Comparison of ENCODE assay signal across 9 cellular contexts in the genomic region with DNA sequence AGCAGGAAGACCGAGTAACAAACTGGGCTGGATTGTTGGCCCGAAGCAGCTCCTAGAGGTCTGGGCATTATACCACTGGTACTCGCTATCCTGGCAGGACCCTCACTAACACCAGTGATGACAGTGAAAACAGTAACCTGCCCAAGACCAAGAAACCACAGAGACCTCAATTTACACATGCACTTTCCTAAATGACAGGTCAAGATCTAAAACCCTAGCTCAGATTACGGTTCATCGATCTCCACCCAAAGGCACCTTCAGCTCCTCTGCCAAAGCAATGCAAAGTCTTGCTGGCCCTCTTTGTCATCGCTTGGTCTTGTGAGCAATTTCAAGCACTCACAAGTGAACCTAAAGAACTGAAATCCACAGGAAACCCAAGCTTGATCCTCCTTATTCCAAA. TPM values are rescaled to one million over a fixed set of nuclear protein-coding genes. Genes with fewer than 3 reads are reported as not detected.
A peak's percentile ranks its signal among the peaks of the same experiment; 100 is the strongest.
DNase-seq lines count a peak whose midpoint lies in the region; ATAC-seq and TF ChIP-seq lines count a peak whose summit lies in the region.
"Had no signal": no experiment of that assay in that cellular context is flagged by ENCODE, and none has a peak within 500 bp of the region (broad histone marks: within the 10 kb centered on the region; RNA-seq: fewer than 3 reads in every experiment).

No MANE protein-coding gene starts in this region.

- TF ChIP-seq CTCF in RWPE2 (IDR thresholded peaks at IDR 0.05; ENCODE audit: poor library complexity, severe bottlenecking): no peak
- TF ChIP-seq CTCF in progenitor cell of endocrine pancreas (IDR thresholded peaks at IDR 0.05; ENCODE audit: unreplicated experiment): no peak

- no peaks in the 10 kb centered on the region for H3K9me3 Mint-ChIP-seq in progenitor cell of endocrine pancreas (ENCODE audit: low read depth)

- DNase-seq in RWPE2 (ENCODE audit: low spot score) (no peak), epithelial cell of prostate (ENCODE audit: low read depth, low spot score) (no peak), progenitor cell of endocrine pancreas (ENCODE audit: low spot score, unreplicated experiment) (no peak), NCI-H128 (lab: John Stamatoyannopoulos, UW; ENCODE audit: unreplicated experiment) (no peak), NCI-H187 (lab: John Stamatoyannopoulos, UW) (no peak), sciatic nerve (ENCODE audit: low spot score) (no peak), GM19238 (ENCODE audit: insufficient read length, low spot score) (no peak)
- DNase-seq: NCI-H1105 treated with DMSO at 0.1 percent for 48 hours had no signal

- H3K9ac ChIP-seq in ES-I3 (ENCODE audit: low read depth, low read length): peak overlapping the region; percentile 21; the same call in 1 of the 2 replicates

- ATAC-seq in RWPE2 (ENCODE audit: low read depth) (no peak), sciatic nerve (no peak)

- no peaks in the 10 kb centered on the region for H3K9me3 ChIP-seq in ES-I3 (ENCODE audit: control insufficient read depth, insufficient read depth, low read length)
- H3K9me3 ChIP-seq in RWPE2 (ENCODE audit: severe bottlenecking): no peaks in the 10 kb centered on the region

- peak overlapping the region; percentile 99 for H3K4me3 ChIP-seq in RWPE2 (ENCODE audit: severe bottlenecking)

- H3K36me3 ChIP-seq in ES-I3 (ENCODE audit: insufficient read depth, low read length) (peaks cover 5% of the 10 kb centered on the region), RWPE2 (ENCODE audit: low read depth) (peaks cover 31% of the 10 kb centered on the region)

- H3K36me3 Mint-ChIP-seq in progenitor cell of endocrine pancreas (ENCODE audit: insufficient read depth): peaks cover 11% of the 10 kb centered on the region

- H3K27ac ChIP-seq in RWPE2 (ENCODE audit: poor library complexity, severe bottlenecking) (peak overlapping the region; percentile 86), epithelial cell of prostate (peak overlapping the region; percentile 93)

- H3K4me1 Mint-ChIP-seq in progenitor cell of endocrine pancreas (ENCODE audit: low read depth): peaks cover 28% of the 10 kb centered on the region

- H3K27ac Mint-ChIP-seq in progenitor cell of endocrine pancreas: peak overlapping the region; percentile 98

- intact Hi-C loops in sciatic nerve (cut with DNase I): no loop called here

- H3K4me1 ChIP-seq in ES-I3 (ENCODE audit: insufficient read depth, low read length) (no peaks in the 10 kb centered on the region; the same call in 1 of the 2 replicates), RWPE2 (ENCODE audit: insufficient read depth, poor library complexity, severe bottlenecking) (peaks cover 7% of the 10 kb centered on the region)

- H3K4me3 Mint-ChIP-seq in progenitor cell of endocrine pancreas (ENCODE audit: low read depth): peak overlapping the region; percentile 90

- H3K27me3 Mint-ChIP-seq in progenitor cell of endocrine pancreas: no peaks in the 10 kb centered on the region

- H3K27me3 ChIP-seq in RWPE2 (ENCODE audit: insufficient read depth, poor library complexity, severe bottlenecking): no peaks in the 10 kb centered on the region

RNA-seq across cellular contexts. Expression of a gene that starts 1.5 kb away (rescaled TPM):
- total RNA-seq in progenitor cell of endocrine pancreas (66.8 and 77.8 TPM in 2 replicates), sciatic nerve (58.5 TPM)

RNA-seq across cellular contexts. Expression of a gene that starts 27.3 kb away (rescaled TPM):
- total RNA-seq in progenitor cell of endocrine pancreas: 17.1 and 19.9 TPM in 2 replicates
- total RNA-seq in sciatic nerve: 25.6 TPM

RNA-seq across cellular contexts. Expression of a gene that starts 45.3 kb away (rescaled TPM):
- total RNA-seq in progenitor cell of endocrine pancreas (134 and 138 TPM in 2 replicates), sciatic nerve (84.8 TPM)

RNA-seq across cellular contexts. Expression of a gene that starts 49.7 kb away (rescaled TPM):
- total RNA-seq in progenitor cell of endocrine pancreas (109 and 112 TPM in 2 replicates), sciatic nerve (56.2 TPM)

RNA-seq across cellular contexts. Expression of a gene that starts 55.7 kb away (rescaled TPM):
- total RNA-seq in progenitor cell of endocrine pancreas (1,623 and 1,642 TPM in 2 replicates), sciatic nerve (1,106 TPM)
